ENCODE assay signal across 8 cellular contexts in the genomic region with DNA sequence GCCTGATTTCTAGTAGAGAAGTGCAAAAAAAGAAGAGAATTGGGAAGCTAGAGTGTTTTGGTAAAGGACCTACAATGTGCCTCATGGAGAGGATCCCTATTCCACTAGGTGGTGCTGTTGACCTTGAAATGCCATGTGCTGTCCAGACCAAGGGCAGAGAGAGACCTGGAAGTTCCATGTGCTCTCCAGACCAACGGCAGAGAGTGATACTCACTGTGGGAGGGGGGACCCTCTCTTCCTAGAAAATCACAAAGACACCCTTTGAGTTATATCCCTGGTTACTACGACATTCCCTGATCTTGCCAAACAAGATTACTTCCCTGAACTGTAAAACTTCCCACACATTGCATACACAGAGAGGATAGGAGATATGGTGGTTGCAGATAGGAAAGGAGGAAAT.
DNase-seq lines count a peak whose midpoint lies in the region; ATAC-seq and TF ChIP-seq lines count a peak whose summit lies in the region.

No MANE protein-coding gene starts in this region.

- H3K4me1 Mint-ChIP-seq in activated CD4-positive, alpha-beta memory T cell treated with anti-CD3 and anti-CD28 coated beads for 36 hours (ENCODE audit: low read depth): no peaks in the 10 kb centered on the region

- peak; percentile 2 for DNase-seq in COLO668 (lab: John Stamatoyannopoulos, UW; ENCODE audit: unreplicated experiment)
- peak; percentile 20 for DNase-seq in activated CD4-positive, alpha-beta memory T cell treated with anti-CD3 and anti-CD28 coated beads for 36 hours
- no peak for DNase-seq in lower lobe of right lung
- DNase-seq in NCI-H2107 (lab: John Stamatoyannopoulos, UW): no peak

- H3K36me3 Mint-ChIP-seq in activated CD4-positive, alpha-beta memory T cell treated with anti-CD3 and anti-CD28 coated beads for 36 hours: no peaks in the 10 kb centered on the region

- peaks cover 8% of the 10 kb centered on the region for H3K9me3 Mint-ChIP-seq in activated CD4-positive, alpha-beta memory T cell treated with anti-CD3 and anti-CD28 coated beads for 36 hours

- POLR2A ChIA-PET in activated CD4-positive, alpha-beta memory T cell treated with anti-CD3 and anti-CD28 coated beads for 36 hours (lab: Charles Lee): no interaction called here

- H3K4me1 ChIP-seq in lower lobe of right lung: no peaks in the 10 kb centered on the region

- intact Hi-C loops in activated CD4-positive, alpha-beta memory T cell treated with anti-CD3 and anti-CD28 coated beads for 36 hours (cut with micrococcal nuclease): loop anchor here (2.0 to 10.0 kb wide), 2 partner anchors 218 to 288 kb away; no protein-coding TSS in a partner anchor
- intact Hi-C loops in lower lobe of right lung (cut with DNase I): no loop called here

- H3K9me3 ChIP-seq in lower lobe of right lung: no peaks in the 10 kb centered on the region

- H3K4me3 ChIP-seq in lower lobe of right lung: no peak overlapping the region

- no peak overlapping the region for H3K27ac ChIP-seq in lower lobe of right lung

- H3K36me3 ChIP-seq in lower lobe of right lung: no peaks in the 10 kb centered on the region

- CTCF ChIA-PET in activated CD4-positive, alpha-beta memory T cell treated with anti-CD3 and anti-CD28 coated beads for 36 hours (lab: Charles Lee): interaction anchor here (0.6 to 1.7 kb wide), 3 partner anchors 73 to 1624 kb away, joined by 3 to 4 read pairs (median 3); no protein-coding TSS in a partner anchor

- ATAC-seq in GM18508 (IDR thresholded peaks at IDR 0.05; ENCODE audit: insufficient read depth, unreplicated experiment) (peak; percentile 44), lower lobe of right lung (peak in 1 of 2 donors; percentile 52), HG03457 (IDR thresholded peaks at IDR 0.05; ENCODE audit: unreplicated experiment) (no peak), GM21423 (IDR thresholded peaks at IDR 0.05; ENCODE audit: unreplicated experiment) (no peak)

- no peaks in the 10 kb centered on the region for H3K27me3 ChIP-seq in lower lobe of right lung (ENCODE audit: low read depth)

- H3K27me3 Mint-ChIP-seq in activated CD4-positive, alpha-beta memory T cell treated with anti-CD3 and anti-CD28 coated beads for 36 hours: no peaks in the 10 kb centered on the region

- no peak overlapping the region for H3K4me3 Mint-ChIP-seq in activated CD4-positive, alpha-beta memory T cell treated with anti-CD3 and anti-CD28 coated beads for 36 hours

- TF ChIP-seq CTCF in LNCAP (IDR thresholded peaks at IDR 0.05): peak; percentile 75
- peak; percentile 46 for TF ChIP-seq CTCF in lower lobe of right lung (IDR thresholded peaks at IDR 0.05)

- H3K27ac Mint-ChIP-seq in activated CD4-positive, alpha-beta memory T cell treated with anti-CD3 and anti-CD28 coated beads for 36 hours: no peak overlapping the region

Comparison
In these comparisons a context has a peak if more than half of its experiments do, and no peak if none do; other contexts are left out.
1. DNase-seq: peak in COLO668 (single experiment) and activated CD4-positive, alpha-beta memory T cell treated with anti-CD3 and anti-CD28 coated beads for 36 hours (single experiment); none in lower lobe of right lung (single experiment) and NCI-H2107 (single experiment).